In the genomic region with DNA sequence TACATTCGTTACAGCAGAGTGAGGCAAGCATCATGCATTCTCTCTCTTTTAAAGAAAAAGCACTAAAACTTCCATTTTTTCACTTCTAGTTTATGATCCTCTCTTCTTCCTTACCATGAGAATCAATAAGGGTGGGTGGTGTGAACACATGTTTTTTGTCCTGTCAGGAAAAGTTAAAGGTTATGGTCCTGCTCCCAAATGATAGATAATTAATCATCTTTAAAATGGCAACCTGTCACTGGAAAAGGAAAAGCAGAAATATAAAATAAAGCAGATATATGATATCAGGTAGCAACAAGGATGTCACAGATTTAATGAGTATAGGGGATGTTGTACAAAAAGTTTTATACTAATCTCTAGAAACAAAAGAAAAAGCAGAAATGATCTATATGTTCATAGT, we compare ENCODE assay signal across 13 cellular contexts. TPM values are rescaled to one million over a fixed set of nuclear protein-coding genes. Genes with fewer than 3 reads are reported as not detected.
DNase-seq lines count a peak whose midpoint lies in the region; ATAC-seq and TF ChIP-seq lines count a peak whose summit lies in the region.
"Had no signal": no experiment of that assay in that cellular context is flagged by ENCODE, and none has a peak within 500 bp of the region (broad histone marks: within the 10 kb centered on the region; RNA-seq: fewer than 3 reads in every experiment).

No MANE protein-coding gene starts in this region.

- H3K4me3 ChIP-seq in body of pancreas (no peak overlapping the region), mesenchymal stem cell (ENCODE audit: insufficient read depth in 1 of 2, low read depth in 1 of 2, low read length in 2 of 2) (no peak overlapping the region), spleen (no peak overlapping the region)

- WGBS in body of pancreas, 2 donors: 43 to 56% methylated on average over 1 of the region's 1 CpG
- WGBS in mesenchymal stem cell: 33% methylated on average over 1 of the region's 1 CpG
- 47 to 72% (median 63%) methylated on average over 1 of the region's 1 CpG for WGBS in spleen, 5 donors

- H2AK5ac ChIP-seq in mesenchymal stem cell (ENCODE audit: low read length, severe bottlenecking): no peak overlapping the region

- H3K4me3 Mint-ChIP-seq in HFFc6: peak overlapping the region; percentile 64
- H3K4me3 Mint-ChIP-seq in T-helper 2 cell treated with Interferon-gamma antibody and Interleukin-4, amounts not matched to agents 5 μg/mL and 100 μg/mL, for 36 hours: no peak overlapping the region
- H3K4me3 Mint-ChIP-seq: stimulated activated naive CD8-positive, alpha-beta T cell treated with anti-CD3 and anti-CD28 coated beads, Interleukin-15, amount 100 ng/mL, for 72 hours had no signal

- peak overlapping the region in 3 of 4 donors; percentile 48 to 72 (median 67) for H3K27ac ChIP-seq in body of pancreas
- H3K27ac ChIP-seq in mesenchymal stem cell (ENCODE audit: low read length, poor library complexity, severe bottlenecking): peak overlapping the region; percentile 80
- H3K27ac ChIP-seq in spleen: peak overlapping the region; percentile 47 to 84 (median 65)
- H3K27ac ChIP-seq: KMS-11 had no signal

- no peak overlapping the region for H3K14ac ChIP-seq in mesenchymal stem cell (ENCODE audit: low read length in 2 of 2)

- no peaks in the 10 kb centered on the region; the same call in 1 of the 2 replicates for H3K27me3 Mint-ChIP-seq in HFFc6 (ENCODE audit: insufficient read depth)
- peaks cover 5% of the 10 kb centered on the region for H3K27me3 Mint-ChIP-seq in T-helper 2 cell treated with Interferon-gamma antibody and Interleukin-4, amounts not matched to agents 5 μg/mL and 100 μg/mL, for 36 hours (ENCODE audit: low read depth)
- H3K27me3 Mint-ChIP-seq: stimulated activated naive CD8-positive, alpha-beta T cell treated with anti-CD3 and anti-CD28 coated beads, Interleukin-15, amount 100 ng/mL, for 72 hours had no signal

- peaks cover 22% of the 10 kb centered on the region for H3K4me1 ChIP-seq in body of pancreas
- H3K4me1 ChIP-seq in mesenchymal stem cell (ENCODE audit: control insufficient read depth, insufficient read depth, low read depth, low read length): peaks cover 3% of the 10 kb centered on the region
- H3K4me1 ChIP-seq in spleen: peaks cover 0 to 9% (median 0%) of the 10 kb centered on the region in 6 donors

- no peak overlapping the region for H4K8ac ChIP-seq in mesenchymal stem cell (ENCODE audit: low read length)

- H3K36me3 ChIP-seq in body of pancreas (replicated peaks in 1 of 2; ENCODE audit: insufficient read depth in 1 of 2, low read depth in 2 of 2): no peaks in the 10 kb centered on the region
- H3K36me3 ChIP-seq in mesenchymal stem cell (ENCODE audit: control insufficient read depth in 1 of 2, insufficient read depth in 2 of 2, low read depth in 1 of 2, low read length in 2 of 2): no peaks in the 10 kb centered on the region
- no peaks in the 10 kb centered on the region for H3K36me3 ChIP-seq in spleen

- TF ChIP-seq CTCF in HFFc6 (IDR thresholded peaks at IDR 0.05) (no peak), body of pancreas (IDR thresholded peaks at IDR 0.05) (no peak), spleen (IDR thresholded peaks at IDR 0.05 in 8 of 11, conservative IDR thresholded peaks at IDR 0.05 in 3 of 11) (no peak)

- H2BK15ac ChIP-seq in mesenchymal stem cell (ENCODE audit: low read depth, poor library complexity, severe bottlenecking): no peak overlapping the region

- no peaks in the 10 kb centered on the region for H3K36me3 Mint-ChIP-seq in HFFc6 (ENCODE audit: low read depth)
- H3K36me3 Mint-ChIP-seq in T-helper 2 cell treated with Interferon-gamma antibody and Interleukin-4, amounts not matched to agents 5 μg/mL and 100 μg/mL, for 36 hours (ENCODE audit: low read depth): no peaks in the 10 kb centered on the region

- no peak overlapping the region for H2BK12ac ChIP-seq in mesenchymal stem cell (ENCODE audit: low read length in 2 of 2)

- no peak overlapping the region for H3K18ac ChIP-seq in mesenchymal stem cell (ENCODE audit: low read depth in 1 of 2, low read length in 2 of 2)

- peak overlapping the region; percentile 96 for H3K27ac Mint-ChIP-seq in HFFc6
- H3K27ac Mint-ChIP-seq in T-helper 2 cell treated with Interferon-gamma antibody and Interleukin-4, amounts not matched to agents 5 μg/mL and 100 μg/mL, for 36 hours: no peak overlapping the region
- H3K27ac Mint-ChIP-seq: stimulated activated naive CD8-positive, alpha-beta T cell treated with anti-CD3 and anti-CD28 coated beads, Interleukin-15, amount 100 ng/mL, for 72 hours had no signal

- no peaks in the 10 kb centered on the region for H3K9me3 Mint-ChIP-seq in HFFc6
- peaks cover 3% of the 10 kb centered on the region for H3K9me3 Mint-ChIP-seq in T-helper 2 cell treated with Interferon-gamma antibody and Interleukin-4, amounts not matched to agents 5 μg/mL and 100 μg/mL, for 36 hours

- no peak overlapping the region for H2BK120ac ChIP-seq in mesenchymal stem cell (ENCODE audit: low read depth, low read length)

- H2BK5ac ChIP-seq in mesenchymal stem cell (ENCODE audit: low read depth, low read length, poor library complexity, severe bottlenecking): no peak overlapping the region

- no peak for DNase-seq in HFFc6
- DNase-seq in body of pancreas: no peak
- DNase-seq in mesenchymal stem cell: no peak
- no peak for DNase-seq in spleen
- DNase-seq in activated gamma-delta T cell (lab: John Stamatoyannopoulos, UW): no peak
- DNase-seq in activated gamma-delta T cell treated with Interleukin-2 at 50 U/mL for 16 hours: no peak
- no peak for DNase-seq in RKO (ENCODE audit: low spot score)
- no peak for DNase-seq in T-helper 2 cell treated with Interferon-gamma antibody and Interleukin-4, amounts not matched to agents 5 μg/mL and 100 μg/mL, for 36 hours (ENCODE audit: low spot score)
- DNase-seq: anterior cingulate cortex; NCI-H1436 treated with DMSO at 0.1 percent for 48 hours; NCI-H526; stimulated activated naive CD8-positive, alpha-beta T cell treated with anti-CD3 and anti-CD28 coated beads, Interleukin-15, amount 100 ng/mL, for 72 hours had no signal

- H3K9ac ChIP-seq in mesenchymal stem cell (ENCODE audit: low read length): peak overlapping the region; percentile 86
- H3K9ac ChIP-seq: KMS-11 had no signal

- no peak for TF ChIP-seq POLR2A in body of pancreas (IDR thresholded peaks at IDR 0.05)
- TF ChIP-seq POLR2A in spleen (IDR thresholded peaks at IDR 0.05): no peak

- H3K9me3 ChIP-seq in body of pancreas: no peaks in the 10 kb centered on the region
- no peaks in the 10 kb centered on the region for H3K9me3 ChIP-seq in mesenchymal stem cell (ENCODE audit: control insufficient read depth, low read length)
- H3K9me3 ChIP-seq in spleen: no peaks in the 10 kb centered on the region

- H2AFZ ChIP-seq in mesenchymal stem cell (ENCODE audit: low read depth, low read length): no peak overlapping the region

- no peak overlapping the region for H4K91ac ChIP-seq in mesenchymal stem cell (ENCODE audit: low read length)

- no peak overlapping the region for H3K4ac ChIP-seq in mesenchymal stem cell (ENCODE audit: low read depth in 1 of 2, low read length in 2 of 2)

- H3K27me3 ChIP-seq in body of pancreas: no peaks in the 10 kb centered on the region
- no peaks in the 10 kb centered on the region for H3K27me3 ChIP-seq in mesenchymal stem cell (ENCODE audit: control insufficient read depth in 1 of 2, insufficient read depth in 1 of 2, low read length in 2 of 2)
- H3K27me3 ChIP-seq in spleen (replicated peaks in 1 of 7): no peaks in the 10 kb centered on the region

- no peak overlapping the region for H3K4me2 ChIP-seq in mesenchymal stem cell (ENCODE audit: low read length, poor library complexity, severe bottlenecking)
- H3K4me2 ChIP-seq: KMS-11 had no signal

- ATAC-seq in body of pancreas: no peak
- ATAC-seq: stimulated activated naive CD8-positive, alpha-beta T cell treated with anti-CD3 and anti-CD28 coated beads, Interleukin-15, amount 100 ng/mL, for 72 hours had no signal

- intact Hi-C loops in body of pancreas (cut with DNase I): no loop called here
- intact Hi-C loops in spleen (cut with DNase I; ENCODE audit: low total_unique reads): no loop called here

- H3K79me1 ChIP-seq in mesenchymal stem cell (replicated peaks; ENCODE audit: low read length, poor library complexity, severe bottlenecking): no peaks in the 10 kb centered on the region

- H3K23ac ChIP-seq in mesenchymal stem cell (ENCODE audit: low read length in 2 of 2): no peak overlapping the region

- H3K4me1 Mint-ChIP-seq in HFFc6 (ENCODE audit: low read depth): peaks cover 60% of the 10 kb centered on the region
- no peaks in the 10 kb centered on the region for H3K4me1 Mint-ChIP-seq in T-helper 2 cell treated with Interferon-gamma antibody and Interleukin-4, amounts not matched to agents 5 μg/mL and 100 μg/mL, for 36 hours (ENCODE audit: low read depth)
- H3K4me1 Mint-ChIP-seq: stimulated activated naive CD8-positive, alpha-beta T cell treated with anti-CD3 and anti-CD28 coated beads, Interleukin-15, amount 100 ng/mL, for 72 hours had no signal

RNA-seq across cellular contexts. Expression of a gene that starts 56.4 kb away (rescaled TPM):
- total RNA-seq in HFFc6 (2021; fragmentation: NEBNext Ultra II Directional; extraction: Animal tissue kit (Norgen Biotek cat#: 25700)): 10 to 100 TPM; 35.4 to 55.9 (median 37.6) TPM
- total RNA-seq in body of pancreas: 10 to 100 TPM; 25.9 to 26.4 TPM
- polyA plus RNA-seq in mesenchymal stem cell (2013, experiment 1 of 2): 17.0 TPM
- 17.5 TPM for polyA plus RNA-seq in mesenchymal stem cell (2013, experiment 2 of 2)
- 10 to 100 TPM; 28.3 to 78.6 (median 50.9) TPM for total RNA-seq in spleen
- polyA plus RNA-seq in spleen: 10 to 100 TPM in 2 of 3 donors, 1 to 10 TPM in 1; 4.7 to 18.8 (median 13.4) TPM
